2 cellular contexts compared by ENCODE assay signal in genomic region chr4:4822286-4822685, GRCh38. TPM values are rescaled to one million over a fixed set of nuclear protein-coding genes. Genes with fewer than 3 reads are reported as not detected.
"Had no signal": no experiment of that assay in that cellular context is flagged by ENCODE, and none has a peak within 500 bp of the region (broad histone marks: within the 10 kb centered on the region; RNA-seq: fewer than 3 reads in every experiment).

No MANE protein-coding gene starts in this region.

RNA-seq across cellular contexts. Expression of gene MSX1, which starts 37.2 kb away (rescaled TPM):
- total RNA-seq: PC-9, Peyer's patch had no signal
